23 cellular contexts compared by ENCODE assay signal in genomic region chr11:15347969-15348734, GRCh38.
A peak's percentile ranks its signal among the peaks of the same experiment; 100 is the strongest.
DNase-seq lines count a peak whose midpoint lies in the region; ATAC-seq and TF ChIP-seq lines count a peak whose summit lies in the region.
"Had no signal": no experiment of that assay in that cellular context is flagged by ENCODE, and none has a peak within 500 bp of the region (broad histone marks: within the 10 kb centered on the region; RNA-seq: fewer than 3 reads in every experiment).

No MANE protein-coding gene starts in this region.

- DNase-seq in SIG-M5 treated with dmso at 0.1 percent for 504 hours (lab: John Stamatoyannopoulos, UW; ENCODE audit: unreplicated experiment) (peak; percentile 17), SIG-M5 (lab: John Stamatoyannopoulos, UW) (no peak), NB4 (ENCODE audit: low read depth) (peak; percentile 28), OCI-M1 (lab: John Stamatoyannopoulos, UW) (peak; percentile 11), iPS-NIHi11 (ENCODE audit: low spot score) (no peak), GM19238 (ENCODE audit: insufficient read length, low spot score) (no peak)
- DNase-seq: ACHN; CD4-positive, alpha-beta T cell; COR-L47; DND-41; IMR-90; NCI-H1105; NCI-H146; NCI-H2029; NCI-H226; NCI-H510A treated with DMSO at 0.1 percent for 48 hours; NCI-H774; T-helper 2 cell had no signal

- no peak for TF ChIP-seq POLR2A in NB4 (IDR thresholded peaks at IDR 0.05; ENCODE audit: extremely low read depth, insufficient read length)

- ATAC-seq in GM21390 (IDR thresholded peaks at IDR 0.05; ENCODE audit: unreplicated experiment) (no peak), GM18517 (IDR thresholded peaks at IDR 0.05; ENCODE audit: unreplicated experiment) (no peak)
- ATAC-seq: Panc1 had no signal

- H3K4me3 ChIP-seq in NB4 (ENCODE audit: low read depth, low read length): no peak overlapping the region
- H3K4me3 ChIP-seq: BLaER1, SJSA1 had no signal

- TF ChIP-seq CTCF in NB4 (IDR thresholded peaks at IDR 0.05; ENCODE audit: low read depth, low read length): no peak

Comparison
In these comparisons a context has a peak if more than half of its experiments do, and no peak if none do; other contexts are left out.
1. DNase-seq: peak in SIG-M5 treated with dmso at 0.1 percent for 504 hours (single experiment), NB4 (single experiment) and OCI-M1 (single experiment); none in SIG-M5 (single experiment), iPS-NIHi11 (single experiment) and GM19238 (single experiment).